In genomic region chr11:11972942-11973341, GRCh38 we compare ENCODE assay signal across 16 cellular contexts. TPM values are rescaled to one million over a fixed set of nuclear protein-coding genes. Genes with fewer than 3 reads are reported as not detected.
A peak's percentile ranks its signal among the peaks of the same experiment; 100 is the strongest.
DNase-seq lines count a peak whose midpoint lies in the region; ATAC-seq and TF ChIP-seq lines count a peak whose summit lies in the region.
"Had no signal": no experiment of that assay in that cellular context is flagged by ENCODE, and none has a peak within 500 bp of the region (broad histone marks: within the 10 kb centered on the region; RNA-seq: fewer than 3 reads in every experiment).

No MANE protein-coding gene starts in this region.

- TF ChIP-seq POLR2A in adrenal gland (IDR thresholded peaks at IDR 0.05) = no peak

- no peak overlapping the region for H2AFZ ChIP-seq in fibroblast of lung (ENCODE audit: low read length)

- peaks cover 4% of the 10 kb centered on the region for H3K36me3 Mint-ChIP-seq in nephron (ENCODE audit: low read depth)

- DNase-seq in adrenal gland (no peak), fibroblast of lung (ENCODE audit: low read depth in 2 of 2) (no peak), thoracic aorta (ENCODE audit: low spot score) (no peak), NCI-H2081 (lab: John Stamatoyannopoulos, UW) (no peak), CD1c-positive myeloid dendritic cell (ENCODE audit: extremely low spot score) (no peak)
- no peak for DNase-seq in stimulated activated naive CD8-positive, alpha-beta T cell treated with anti-CD3 and anti-CD28 coated beads, Interleukin-15, Interleukin-2, amounts not matched to agents 100 U/mL and 50 U/mL, for 24 hours
- DNase-seq: activated naive CD4-positive, alpha-beta T cell; DMS53; HCEC 1CT; Karpas-422; NCI-H1417; NCI-H2227 treated with DMSO at 0.1 percent for 48 hours; nephron progenitor cell; stimulated activated naive CD8-positive, alpha-beta T cell treated with anti-CD3 and anti-CD28 coated beads, Interleukin-15, amount 100 ng/mL, for 72 hours had no signal

- H3K27ac ChIP-seq in adrenal gland (peak overlapping the region in 4 of 5 donors; percentile 51 to 91 (median 78)), fibroblast of lung (ENCODE audit: insufficient read depth, low read length) (peak overlapping the region; percentile 54), thoracic aorta (peak overlapping the region; percentile 71 to 96)

- H3K79me2 ChIP-seq in fibroblast of lung (ENCODE audit: control insufficient read depth, insufficient read depth, low read length) = peaks cover 13% of the 10 kb centered on the region

- peaks cover 5% of the 10 kb centered on the region for H3K27me3 Mint-ChIP-seq in nephron (ENCODE audit: low read depth)

- no peaks in the 10 kb centered on the region for H4K20me1 ChIP-seq in fibroblast of lung (ENCODE audit: control insufficient read depth, extremely low read depth, insufficient read depth, low read length)

- H3K4me3 ChIP-seq in adrenal gland (no peak overlapping the region), fibroblast of lung (replicated peaks in 1 of 4; ENCODE audit: control extremely low read depth in 1 of 4, insufficient read depth in 1 of 4, low read depth in 3 of 4, low read length in 4 of 4) (no peak overlapping the region), thoracic aorta (no peak overlapping the region)

- H3K4me3 Mint-ChIP-seq in nephron = peak overlapping the region in 1 of 3 experiments; percentile 43
- H3K4me3 Mint-ChIP-seq: nephron progenitor cell; stimulated activated naive CD8-positive, alpha-beta T cell treated with anti-CD3 and anti-CD28 coated beads, Interleukin-15, amount 100 ng/mL, for 72 hours had no signal

- TF ChIP-seq CTCF in adrenal gland (IDR thresholded peaks at IDR 0.05) (no peak), fibroblast of lung (conservative IDR thresholded peaks at IDR 0.05 in 1 of 2, IDR thresholded peaks at IDR 0.05 in 1 of 2; ENCODE audit: low read depth in 1 of 2, low read length in 2 of 2) (no peak), nephron (IDR thresholded peaks at IDR 0.05; ENCODE audit: unreplicated experiment in 3 of 3) (no peak), thoracic aorta (IDR thresholded peaks at IDR 0.05) (no peak)

- peak overlapping the region; percentile 10 for H3K9ac ChIP-seq in fibroblast of lung (ENCODE audit: insufficient read depth, low read length)

- H3K27ac Mint-ChIP-seq in nephron = peak overlapping the region; percentile 80 to 98 (median 94)
- H3K27ac Mint-ChIP-seq: nephron progenitor cell; stimulated activated naive CD8-positive, alpha-beta T cell treated with anti-CD3 and anti-CD28 coated beads, Interleukin-15, amount 100 ng/mL, for 72 hours had no signal

- H3K4me1 ChIP-seq in adrenal gland (replicated peaks in 1 of 2) = peaks cover 29 to 43% of the 10 kb centered on the region in 2 donors
- H3K4me1 ChIP-seq in fibroblast of lung (ENCODE audit: control insufficient read depth, extremely low read depth, insufficient read depth, low read length) = peaks cover 59% of the 10 kb centered on the region
- H3K4me1 ChIP-seq in thoracic aorta (ENCODE audit: control insufficient read depth in 1 of 2, low read depth in 2 of 2) = peaks cover 50 to 91% of the 10 kb centered on the region in 2 donors

- H3K9me3 ChIP-seq in adrenal gland (replicated peaks in 1 of 3) = no peaks in the 10 kb centered on the region
- H3K9me3 ChIP-seq in fibroblast of lung (ENCODE audit: control insufficient read depth, insufficient read depth, low read depth, low read length) = no peaks in the 10 kb centered on the region
- H3K9me3 ChIP-seq in thoracic aorta = no peaks in the 10 kb centered on the region

- H3K4me2 ChIP-seq in fibroblast of lung (ENCODE audit: extremely low read depth, insufficient read depth, low read length) = no peak overlapping the region

- ATAC-seq in thoracic aorta (ENCODE audit: insufficient number of reproducible peaks, low FRiP score, low read depth) = no peak
- ATAC-seq in stimulated activated naive CD8-positive, alpha-beta T cell treated with anti-CD3 and anti-CD28 coated beads, Interleukin-15, Interleukin-2, amounts not matched to agents 100 U/mL and 50 U/mL, for 24 hours = no peak
- ATAC-seq in GM19452 (IDR thresholded peaks at IDR 0.05; ENCODE audit: unreplicated experiment) = no peak
- ATAC-seq: stimulated activated naive CD8-positive, alpha-beta T cell treated with anti-CD3 and anti-CD28 coated beads, Interleukin-15, amount 100 ng/mL, for 72 hours had no signal

- H3K27me3 ChIP-seq in adrenal gland (no peaks in the 10 kb centered on the region), fibroblast of lung (ENCODE audit: control insufficient read depth, insufficient read depth, low read length) (no peaks in the 10 kb centered on the region), thoracic aorta (replicated peaks; ENCODE audit: insufficient read depth) (no peaks in the 10 kb centered on the region)

- no peaks in the 10 kb centered on the region for H3K9me3 Mint-ChIP-seq in nephron
- H3K9me3 Mint-ChIP-seq: nephron progenitor cell; stimulated activated naive CD8-positive, alpha-beta T cell treated with anti-CD3 and anti-CD28 coated beads, Interleukin-15, amount 100 ng/mL, for 72 hours had no signal

- intact Hi-C loops in adrenal gland (cut with DNase I) = no loop called here

- H3K36me3 ChIP-seq in adrenal gland (replicated peaks in 1 of 2) (no peaks in the 10 kb centered on the region), fibroblast of lung (ENCODE audit: control insufficient read depth, insufficient read depth, low read length) (peaks cover 7% of the 10 kb centered on the region), thoracic aorta (no peaks in the 10 kb centered on the region)

- WGBS in adrenal gland, 4 donors = 38 to 41% (median 40%) methylated on average over 2 of the region's 2 CpGs

- peaks cover 82% of the 10 kb centered on the region for H3K4me1 Mint-ChIP-seq in nephron
- H3K4me1 Mint-ChIP-seq: stimulated activated naive CD8-positive, alpha-beta T cell treated with anti-CD3 and anti-CD28 coated beads, Interleukin-15, amount 100 ng/mL, for 72 hours had no signal

RNA-seq across cellular contexts. Expression of gene DKK3, which starts 35.5 kb away (rescaled TPM):
- 100 to 1,000 TPM in 5 of 8 donors, 10 to 100 TPM in 3; 57.9 to 330 (median 113) TPM for total RNA-seq in adrenal gland
- polyA plus RNA-seq in adrenal gland = 100 to 1,000 TPM in 1 of 3 donors, 10 to 100 TPM in 2; 73.6 to 175 (median 74.6) TPM
- total RNA-seq in fibroblast of lung = 387 and 1,064 TPM in 2 replicates
- polyA plus RNA-seq in fibroblast of lung = 1,283 and 1,566 TPM in 2 replicates
- 748 and 845 TPM in 2 replicates for polyA plus RNA-seq in fibroblast of lung (2012)
- polyA minus RNA-seq in fibroblast of lung (ENCODE audit: low replicate concordance) = 440 and 622 TPM in 2 replicates
- total RNA-seq in thoracic aorta = 100 to 1,000 TPM; 732 to 847 TPM
